8 cellular contexts compared by ENCODE assay signal in genomic region chr17:38605230-38605851, GRCh38. TPM values are rescaled to one million over a fixed set of nuclear protein-coding genes. Genes with fewer than 3 reads are reported as not detected.
DNase-seq lines count a peak whose midpoint lies in the region; ATAC-seq and TF ChIP-seq lines count a peak whose summit lies in the region.

No MANE protein-coding gene starts in this region.

- no peak overlapping the region for H3K27ac Mint-ChIP-seq in activated T-cell treated with anti-CD3 and anti-CD28 coated beads, Interleukin-2, amount 50 U/mL, for 24 hours
- H3K27ac Mint-ChIP-seq in WTC11, result no peak overlapping the region

- H3K9me3 Mint-ChIP-seq in activated T-cell treated with anti-CD3 and anti-CD28 coated beads, Interleukin-2, amount 50 U/mL, for 24 hours, result no peaks in the 10 kb centered on the region
- no peaks in the 10 kb centered on the region for H3K9me3 Mint-ChIP-seq in WTC11

- H3K27me3 Mint-ChIP-seq in activated T-cell treated with anti-CD3 and anti-CD28 coated beads, Interleukin-2, amount 50 U/mL, for 24 hours, result peaks cover 81% of the 10 kb centered on the region
- peaks cover 51% of the 10 kb centered on the region for H3K27me3 Mint-ChIP-seq in WTC11 (ENCODE audit: low read depth)

- DNase-seq in activated T-cell treated with anti-CD3 and anti-CD28 coated beads, Interleukin-2, amount 50 U/mL, for 24 hours, result no peak
- no peak for DNase-seq in activated T-cell treated with anti-CD3 and anti-CD28 coated beads for 4 hours
- peak; percentile 76 for DNase-seq in WTC11 (ENCODE audit: low spot score)
- no peak for DNase-seq in NCI-H2196 (lab: John Stamatoyannopoulos, UW; ENCODE audit: unreplicated experiment)
- no peak for DNase-seq in thyroid gland
- DNase-seq in A172 (ENCODE audit: low spot score), result no peak

- no peak overlapping the region for H3K9ac ChIP-seq in iPS-15b (ENCODE audit: low read depth, low read length)

- H3K4me3 ChIP-seq in iPS-15b (ENCODE audit: low read depth, low read length) (peak overlapping the region; percentile 45), thymus (ENCODE audit: low read length) (peak overlapping the region; percentile 51), thyroid gland (replicated peaks in 1 of 3) (no peak overlapping the region)

- POLR2A ChIA-PET in WTC11 (lab: Charles Lee), result interaction anchor here (0.5 to 1.4 kb wide), 6 partner anchors 17 to 61 kb away, joined by 3 to 5 read pairs (median 3); no protein-coding TSS in a partner anchor

- no peak for TF ChIP-seq CTCF in WTC11 (IDR thresholded peaks at IDR 0.05)
- TF ChIP-seq CTCF in thyroid gland (IDR thresholded peaks at IDR 0.05), result no peak

- peaks cover 56% of the 10 kb centered on the region for H3K27me3 ChIP-seq in iPS-15b (ENCODE audit: control insufficient read depth, insufficient read depth, low read length)
- H3K27me3 ChIP-seq in thymus (ENCODE audit: control insufficient read depth, insufficient read depth), result peaks cover 79% of the 10 kb centered on the region
- H3K27me3 ChIP-seq in thyroid gland, result no peaks in the 10 kb centered on the region

- no peak for ATAC-seq in WTC11

- no peak for TF ChIP-seq POLR2A in thyroid gland (IDR thresholded peaks at IDR 0.05)

- H3K4me1 Mint-ChIP-seq in activated T-cell treated with anti-CD3 and anti-CD28 coated beads, Interleukin-2, amount 50 U/mL, for 24 hours (ENCODE audit: low read depth), result peaks cover 14% of the 10 kb centered on the region
- H3K4me1 Mint-ChIP-seq in WTC11, result peaks cover 72% of the 10 kb centered on the region

- H3K4me1 ChIP-seq in iPS-15b (ENCODE audit: control insufficient read depth, insufficient read depth, low read length) (peaks cover 43% of the 10 kb centered on the region), thymus (ENCODE audit: control insufficient read depth, insufficient read depth, low read length) (peaks cover 13% of the 10 kb centered on the region), thyroid gland (peaks cover 7 to 21% of the 10 kb centered on the region in 2 donors)

- CTCF ChIA-PET in WTC11 (lab: Charles Lee), result interaction anchor here (0.6 to 27.2 kb wide), 20 partner anchors 9 to 1022 kb away, joined by 3 to 727 read pairs (median 3); partner anchors contain the start of genes EPOP and PPP1R1B

- no peak overlapping the region for H3K27ac ChIP-seq in thymus (ENCODE audit: low read depth)
- H3K27ac ChIP-seq in thyroid gland, result no peak overlapping the region

- no peaks in the 10 kb centered on the region for H3K36me3 Mint-ChIP-seq in activated T-cell treated with anti-CD3 and anti-CD28 coated beads, Interleukin-2, amount 50 U/mL, for 24 hours (ENCODE audit: low read depth)
- H3K36me3 Mint-ChIP-seq in WTC11, result no peaks in the 10 kb centered on the region

- H3K36me3 ChIP-seq in iPS-15b (ENCODE audit: control insufficient read depth, insufficient read depth, low read length), result no peaks in the 10 kb centered on the region
- no peaks in the 10 kb centered on the region for H3K36me3 ChIP-seq in thymus (ENCODE audit: control insufficient read depth, insufficient read depth)
- no peaks in the 10 kb centered on the region for H3K36me3 ChIP-seq in thyroid gland

- intact Hi-C loops in thyroid gland (cut with DNase I), result loop anchor here (10.0 kb wide), 1 partner anchor 129 kb away; the partner anchor contains the start of gene CISD3

- WGBS in thymus, result 2% methylated on average over 49 of the region's 49 CpGs
- WGBS in thyroid gland, 2 donors, result 0 to 2% methylated on average over 3 to 17 of the region's 49 CpGs

- H3K9me3 ChIP-seq in iPS-15b (ENCODE audit: control insufficient read depth, insufficient read depth, low read length) (no peaks in the 10 kb centered on the region), thymus (ENCODE audit: control insufficient read depth) (no peaks in the 10 kb centered on the region), thyroid gland (no peaks in the 10 kb centered on the region)

- peak overlapping the region; percentile 29 for H3K4me3 Mint-ChIP-seq in activated T-cell treated with anti-CD3 and anti-CD28 coated beads, Interleukin-2, amount 50 U/mL, for 24 hours
- peak overlapping the region; percentile 64 for H3K4me3 Mint-ChIP-seq in WTC11

TF ChIP-seq in WTC11, 78 proteins besides CTCF, POLR2A, EP300 and RAD21:
- TF ChIP-seq KAT7 (CRISPR knock-in tag; IDR thresholded peaks at IDR 0.05; ENCODE audit: borderline replicate concordance), result no peak
- TF ChIP-seq EMX1 (CRISPR knock-in tag; IDR thresholded peaks at IDR 0.05), result no peak
- TF ChIP-seq, protein P1, sequence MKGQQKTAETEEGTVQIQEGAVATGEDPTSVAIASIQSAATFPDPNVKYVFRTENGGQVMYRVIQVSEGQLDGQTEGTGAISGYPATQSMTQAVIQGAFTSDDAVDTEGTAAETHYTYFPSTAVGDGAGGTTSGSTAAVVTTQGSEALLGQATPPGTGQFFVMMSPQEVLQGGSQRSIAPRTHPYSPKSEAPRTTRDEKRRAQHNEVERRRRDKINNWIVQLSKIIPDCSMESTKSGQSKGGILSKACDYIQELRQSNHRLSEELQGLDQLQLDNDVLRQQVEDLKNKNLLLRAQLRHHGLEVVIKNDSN (CRISPR knock-in tag; IDR thresholded peaks at IDR 0.05), result no peak
- no peak for TF ChIP-seq ZNF512 (CRISPR knock-in tag; IDR thresholded peaks at IDR 0.05; ENCODE audit: borderline replicate concordance)
- TF ChIP-seq NR1H2 (CRISPR knock-in tag; IDR thresholded peaks at IDR 0.05), result no peak
- TF ChIP-seq, protein P2, sequence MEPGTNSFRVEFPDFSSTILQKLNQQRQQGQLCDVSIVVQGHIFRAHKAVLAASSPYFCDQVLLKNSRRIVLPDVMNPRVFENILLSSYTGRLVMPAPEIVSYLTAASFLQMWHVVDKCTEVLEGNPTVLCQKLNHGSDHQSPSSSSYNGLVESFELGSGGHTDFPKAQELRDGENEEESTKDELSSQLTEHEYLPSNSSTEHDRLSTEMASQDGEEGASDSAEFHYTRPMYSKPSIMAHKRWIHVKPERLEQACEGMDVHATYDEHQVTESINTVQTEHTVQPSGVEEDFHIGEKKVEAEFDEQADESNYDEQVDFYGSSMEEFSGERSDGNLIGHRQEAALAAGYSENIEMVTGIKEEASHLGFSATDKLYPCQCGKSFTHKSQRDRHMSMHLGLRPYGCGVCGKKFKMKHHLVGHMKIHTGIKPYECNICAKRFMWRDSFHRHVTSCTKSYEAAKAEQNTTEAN (CRISPR knock-in tag; IDR thresholded peaks at IDR 0.05), result no peak
- TF ChIP-seq ZNF263 (CRISPR knock-in tag; IDR thresholded peaks at IDR 0.05; ENCODE audit: low read depth), result no peak
- TF ChIP-seq GTF2I (CRISPR knock-in tag; conservative IDR thresholded peaks at IDR 0.05), result no peak
- TF ChIP-seq, protein P3, sequence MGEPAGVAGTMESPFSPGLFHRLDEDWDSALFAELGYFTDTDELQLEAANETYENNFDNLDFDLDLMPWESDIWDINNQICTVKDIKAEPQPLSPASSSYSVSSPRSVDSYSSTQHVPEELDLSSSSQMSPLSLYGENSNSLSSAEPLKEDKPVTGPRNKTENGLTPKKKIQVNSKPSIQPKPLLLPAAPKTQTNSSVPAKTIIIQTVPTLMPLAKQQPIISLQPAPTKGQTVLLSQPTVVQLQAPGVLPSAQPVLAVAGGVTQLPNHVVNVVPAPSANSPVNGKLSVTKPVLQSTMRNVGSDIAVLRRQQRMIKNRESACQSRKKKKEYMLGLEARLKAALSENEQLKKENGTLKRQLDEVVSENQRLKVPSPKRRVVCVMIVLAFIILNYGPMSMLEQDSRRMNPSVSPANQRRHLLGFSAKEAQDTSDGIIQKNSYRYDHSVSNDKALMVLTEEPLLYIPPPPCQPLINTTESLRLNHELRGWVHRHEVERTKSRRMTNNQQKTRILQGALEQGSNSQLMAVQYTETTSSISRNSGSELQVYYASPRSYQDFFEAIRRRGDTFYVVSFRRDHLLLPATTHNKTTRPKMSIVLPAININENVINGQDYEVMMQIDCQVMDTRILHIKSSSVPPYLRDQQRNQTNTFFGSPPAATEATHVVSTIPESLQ (CRISPR knock-in tag; IDR thresholded peaks at IDR 0.05), result no peak
- TF ChIP-seq TP53 (CRISPR knock-in tag; IDR thresholded peaks at IDR 0.05), result no peak
- no peak for TF ChIP-seq ZNF219 (CRISPR knock-in tag; IDR thresholded peaks at IDR 0.05; ENCODE audit: borderline replicate concordance)
- TF ChIP-seq TCF7 (CRISPR knock-in tag; IDR thresholded peaks at IDR 0.05; ENCODE audit: low read depth), result no peak
TF ChIP-seq in WTC11: peak in this region for 0.

RNA-seq across cellular contexts. Expression of gene SRCIN1, which starts 0.4 kb away (rescaled TPM):
- total RNA-seq in WTC11 (2021), result 10.7 to 17.3 TPM (median 11.1 TPM) in 3 replicates
- 1.1 TPM for polyA plus RNA-seq in thymus
- total RNA-seq in thyroid gland, result under 1 TPM; 0.54 to 0.89 (median 0.69) TPM
- 0.19 and 0.26 TPM in 2 replicates for total RNA-seq in A172 (2014; rRNA removed; shearing (Covaris generic))

Comparison
In these comparisons a context has a peak if more than half of its experiments do, and no peak if none do; other contexts are left out.
1. H3K4me3 ChIP-seq: peak in iPS-15b (single experiment) and thymus (single experiment); none in thyroid gland (0 of 3).